18 cellular contexts compared by ENCODE assay signal in genomic region chr3:35654471-35654870, GRCh38.
"Had no signal": no experiment of that assay in that cellular context is flagged by ENCODE, and none has a peak within 500 bp of the region (broad histone marks: within the 10 kb centered on the region; RNA-seq: fewer than 3 reads in every experiment).

No MANE protein-coding gene starts in this region.

- H3K9me3 ChIP-seq: left ventricle myocardium inferior, stomach, thyroid gland, uterus had no signal

- H3K27me3 ChIP-seq: hepatocyte, stomach, thyroid gland, uterus had no signal

- H3K4me3 Mint-ChIP-seq: activated CD4-positive, alpha-beta T cell treated with anti-CD3 and anti-CD28 coated beads, Interleukin-2, amount 10 ng/mL, durations not matched to agents 24 days and 14 days; activated naive CD4-positive, alpha-beta T cell treated with anti-CD3 and anti-CD28 coated beads, Interleukin-2, amount 10 ng/mL, durations not matched to agents 7 days and 5 days; memory B cell; nephron had no signal

- H3K9me3 Mint-ChIP-seq: activated CD4-positive, alpha-beta T cell treated with anti-CD3 and anti-CD28 coated beads, Interleukin-2, amount 10 ng/mL, durations not matched to agents 24 days and 14 days; activated naive CD4-positive, alpha-beta T cell treated with anti-CD3 and anti-CD28 coated beads, Interleukin-2, amount 10 ng/mL, durations not matched to agents 7 days and 5 days; activated T-helper 2 cell treated with anti-CD3 and anti-CD28 coated beads, Interferon-gamma antibody, Interleukin-2, Interleukin-4, amounts not matched to agents 10 μg/mL and 5 μg/mL and 100 μg/mL, durations not matched to agents 14 hours and 24 hours and 36 hours; memory B cell; nephron had no signal

- H3K27me3 Mint-ChIP-seq: activated CD4-positive, alpha-beta T cell treated with anti-CD3 and anti-CD28 coated beads, Interleukin-2, amount 10 ng/mL, durations not matched to agents 24 days and 14 days; activated naive CD4-positive, alpha-beta T cell treated with anti-CD3 and anti-CD28 coated beads, Interleukin-2, amount 10 ng/mL, durations not matched to agents 7 days and 5 days; memory B cell had no signal

- H3K4me1 Mint-ChIP-seq: activated CD4-positive, alpha-beta T cell treated with anti-CD3 and anti-CD28 coated beads, Interleukin-2, amount 10 ng/mL, durations not matched to agents 24 days and 14 days; activated naive CD4-positive, alpha-beta T cell treated with anti-CD3 and anti-CD28 coated beads, Interleukin-2, amount 10 ng/mL, durations not matched to agents 7 days and 5 days; memory B cell had no signal

- H3K36me3 ChIP-seq: left ventricle myocardium inferior, stomach, thyroid gland, uterus had no signal

- H3K79me2 ChIP-seq: hepatocyte had no signal

- H3K4me2 ChIP-seq: hepatocyte had no signal

- DNase-seq: activated CD4-positive, alpha-beta T cell treated with anti-CD3 and anti-CD28 coated beads, Interleukin-2, amount 10 ng/mL, durations not matched to agents 24 days and 14 days; activated CD8-positive, alpha-beta memory T cell treated with anti-CD3 and anti-CD28 coated beads for 24 hours; activated naive CD4-positive, alpha-beta T cell treated with anti-CD3 and anti-CD28 coated beads, Interleukin-2, amount 10 ng/mL, durations not matched to agents 7 days and 5 days; central memory CD4-positive, alpha-beta T cell; cortex of kidney; effector memory CD4-positive, alpha-beta T cell; kidney; left ventricle myocardium inferior; stimulated activated CD4-positive, alpha-beta T cell treated with anti-CD3 and anti-CD28 coated beads, Interleukin-4, amount 100 ng/mL, for 1 hour; stomach; T-helper 9 cell; thyroid gland; uterus had no signal

- H3K27ac ChIP-seq: epithelial cell of prostate, hepatocyte, left ventricle myocardium inferior, stomach, thyroid gland, uterus had no signal

- H3K27ac Mint-ChIP-seq: activated CD4-positive, alpha-beta T cell treated with anti-CD3 and anti-CD28 coated beads, Interleukin-2, amount 10 ng/mL, durations not matched to agents 24 days and 14 days; activated naive CD4-positive, alpha-beta T cell treated with anti-CD3 and anti-CD28 coated beads, Interleukin-2, amount 10 ng/mL, durations not matched to agents 7 days and 5 days; activated T-helper 2 cell treated with anti-CD3 and anti-CD28 coated beads, Interferon-gamma antibody, Interleukin-2, Interleukin-4, amounts not matched to agents 10 μg/mL and 5 μg/mL and 100 μg/mL, durations not matched to agents 14 hours and 24 hours and 36 hours; memory B cell; nephron had no signal

- H3K4me1 ChIP-seq: left ventricle myocardium inferior, stomach, thyroid gland, uterus had no signal

- H3K4me3 ChIP-seq: hepatocyte, left ventricle myocardium inferior, stomach, thyroid gland, uterus had no signal

- H3K36me3 Mint-ChIP-seq: activated naive CD4-positive, alpha-beta T cell treated with anti-CD3 and anti-CD28 coated beads, Interleukin-2, amount 10 ng/mL, durations not matched to agents 7 days and 5 days; memory B cell had no signal

- H2AFZ ChIP-seq: hepatocyte had no signal
